In the genomic region with DNA sequence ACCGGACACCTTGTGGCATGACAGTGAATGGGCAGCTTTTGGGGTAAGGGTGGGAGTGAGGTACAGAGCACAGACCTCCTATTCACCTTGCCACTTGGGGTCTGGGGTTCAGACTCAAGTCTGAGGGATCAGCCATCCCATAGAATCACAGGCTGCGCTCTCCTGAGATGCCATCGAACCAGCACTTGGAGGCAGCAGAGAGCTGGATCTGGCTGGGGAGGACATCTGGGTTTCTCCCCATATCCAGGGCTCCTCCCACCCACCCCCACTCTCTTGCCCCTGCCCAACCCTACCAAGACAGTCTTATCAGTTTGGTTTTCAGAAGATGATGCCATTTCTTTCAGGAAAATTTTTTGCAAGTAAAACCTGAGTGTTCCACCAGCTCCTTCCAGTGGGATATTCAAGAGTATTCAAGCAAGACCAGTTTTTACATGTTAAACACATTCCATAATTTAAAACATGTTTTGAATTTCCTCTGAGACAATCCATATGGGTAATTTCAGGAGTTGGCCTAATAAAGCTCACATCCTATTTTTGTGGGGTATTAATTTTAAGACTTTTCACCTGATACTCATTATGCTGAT, we compare ENCODE assay signal across 8 cellular contexts. TPM values are rescaled to one million over a fixed set of nuclear protein-coding genes. Genes with fewer than 3 reads are reported as not detected.
DNase-seq lines count a peak whose midpoint lies in the region; ATAC-seq, FAIRE-seq and TF ChIP-seq lines count a peak whose summit lies in the region.

No MANE protein-coding gene starts in this region.

- DNase-seq in NCI-H2107 treated with DMSO at 0.1 percent for 48 hours (lab: John Stamatoyannopoulos, UW; ENCODE audit: unreplicated experiment) (peak; percentile 18), NCI-H2107 (lab: John Stamatoyannopoulos, UW) (no peak), HTR-8/SVneo (ENCODE audit: insufficient read length, low spot score) (peak; percentile 83), RWPE2 (ENCODE audit: low spot score) (no peak), choroid plexus epithelial cell (ENCODE audit: low read depth) (peak; percentile 73), HepG2 (ENCODE audit: low spot score) (peak; percentile 34), substantia nigra (lab: John Stamatoyannopoulos, UW) (peak in 47 of 49 donors; percentile 7 to 81 (median 55))

- intact Hi-C loops in HepG2 (cut with micrococcal nuclease; ENCODE audit: unreplicated experiment), result loop anchor here (1.0 kb wide), 2 partner anchors 38 to 111 kb away; no protein-coding TSS in a partner anchor

- H3K4me3 ChIP-seq in RWPE2 (ENCODE audit: severe bottlenecking), result no peak overlapping the region
- H3K4me3 ChIP-seq in choroid plexus epithelial cell (ENCODE audit: low read depth, low read length), result no peak overlapping the region
- no peak overlapping the region for H3K4me3 ChIP-seq in HepG2 (replicated peaks in 1 of 3; ENCODE audit: insufficient read depth in 1 of 3, low read depth in 2 of 3, low read length in 3 of 3)

- in situ Hi-C loops in HepG2 (cut with HindIII; ENCODE audit: extremely low pct_ligation_motif_present, low pct_unique_long_range_greater_than_20kb), result no loop called here

- no peaks in the 10 kb centered on the region for H3K36me3 ChIP-seq in RWPE2 (ENCODE audit: low read depth)
- H3K36me3 ChIP-seq in HepG2 (replicated peaks in 1 of 2; ENCODE audit: control insufficient read depth in 1 of 2, insufficient read depth in 2 of 2, low read length in 2 of 2), result no peaks in the 10 kb centered on the region

- H3K27ac ChIP-seq in RWPE2 (ENCODE audit: poor library complexity, severe bottlenecking) (no peak overlapping the region), HepG2 (ENCODE audit: extremely low read length, insufficient read depth, low read length) (no peak overlapping the region), substantia nigra (ENCODE audit: low read depth, low read length, poor library complexity, severe bottlenecking) (peak overlapping the region; percentile 20)

- TF ChIP-seq RAD21 in HepG2 (CRISPR knock-in tag; IDR thresholded peaks at IDR 0.05), result 0 out of 2 replicates have a peak, but pooled peaks have one; percentile 21

- TF ChIP-seq EP300 in HepG2 (IDR thresholded peaks at IDR 0.05; ENCODE audit: low read depth in 2 of 2, low read length in 2 of 2) (no peak), HepG2 (CRISPR knock-in tag; IDR thresholded peaks at IDR 0.05; ENCODE audit: borderline replicate concordance) (no peak)

- no peak for TF ChIP-seq POLR2A in HepG2 (IDR thresholded peaks at IDR 0.05; ENCODE audit: insufficient read depth in 1 of 2, low read depth in 2 of 2, low read length in 2 of 2)

- CTCF ChIA-PET in HepG2 (lab: Yijun Ruan, JAX; ENCODE audit: low intra/inter-chr PET ratio, low total read pairs), result interaction anchor here (1.4 kb wide), 1 partner anchor 38 kb away, joined by 8 read pairs; no protein-coding TSS in a partner anchor

- ATAC-seq in RWPE2 (ENCODE audit: low read depth) (peak; percentile 78), HepG2 (peak; percentile 95), HG03045 (IDR thresholded peaks at IDR 0.05; ENCODE audit: unreplicated experiment) (no peak)

- H3K9ac ChIP-seq in HepG2 (ENCODE audit: insufficient read depth, low read depth, low read length), result no peak overlapping the region

- FAIRE-seq in HTR-8/SVneo (lab: Jason Lieb, UNC), result peak; percentile 26
- FAIRE-seq in HepG2 (lab: Jason Lieb, UNC), result peak; percentile 75

- no TSS peak for BruUV-seq in HepG2 (replicated peaks; lab: Mats Ljungman, UMichigan)

- POLR2A ChIA-PET in HepG2 (lab: Yijun Ruan, JAX), result interaction anchor here (0.6 kb wide), 1 partner anchor 361 kb away, joined by 4 read pairs; no protein-coding TSS in a partner anchor

- no peaks in the 10 kb centered on the region for H4K20me1 ChIP-seq in HepG2 (ENCODE audit: insufficient read depth, low read length)

- H3K9me3 ChIP-seq in RWPE2 (ENCODE audit: severe bottlenecking) (no peaks in the 10 kb centered on the region), HepG2 (ENCODE audit: low read length) (no peaks in the 10 kb centered on the region)

- H2AFZ ChIP-seq in HepG2 (ENCODE audit: low read length), result no peak overlapping the region

- H3K27me3 ChIP-seq in RWPE2 (ENCODE audit: insufficient read depth, poor library complexity, severe bottlenecking) (no peaks in the 10 kb centered on the region), HepG2 (ENCODE audit: control insufficient read depth in 1 of 2, insufficient read depth in 2 of 2, low read length in 2 of 2) (0 out of 5 replicates have a peak, but pooled peaks cover 0 to 6% of the 10 kb centered on the region in 2 experiments)

- WGBS in HepG2 (ENCODE audit: low lambda C conversion rate), result 12% methylated on average over 2 of the region's 3 CpGs

- H3K4me1 ChIP-seq in RWPE2 (ENCODE audit: insufficient read depth, poor library complexity, severe bottlenecking) (no peaks in the 10 kb centered on the region), HepG2 (ENCODE audit: insufficient read depth, low read length) (no peaks in the 10 kb centered on the region)

- no peak overlapping the region for H3K4me2 ChIP-seq in HepG2 (ENCODE audit: low read depth, low read length)

- no peaks in the 10 kb centered on the region for H3K79me2 ChIP-seq in HepG2 (ENCODE audit: insufficient read depth, low read length)

- TF ChIP-seq CTCF in RWPE2 (IDR thresholded peaks at IDR 0.05; ENCODE audit: poor library complexity, severe bottlenecking) (peak; percentile 67), choroid plexus epithelial cell (conservative IDR thresholded peaks at IDR 0.05; ENCODE audit: low read depth, low read length) (peak; percentile 87), HepG2 (CRISPR knock-in tag; IDR thresholded peaks at IDR 0.05) (peak; percentile 76)

TF ChIP-seq in HepG2, 621 proteins besides CTCF, POLR2A, EP300 and RAD21 (continues in another document):
- no peak for TF ChIP-seq ZNF777 (CRISPR knock-in tag; IDR thresholded peaks at IDR 0.05)
- TF ChIP-seq XRCC5 (optimal IDR thresholded peaks at IDR 0.05; ENCODE audit: low read length), result peak; percentile 43
- TF ChIP-seq STAG1 (CRISPR knock-in tag; IDR thresholded peaks at IDR 0.05), result peak; percentile 73

RNA-seq across cellular contexts. Expression of gene TEX44, which starts 29.2 kb away (rescaled TPM):
- total RNA-seq in HepG2 (2016; rRNA removed; fragmentation: Illumina TruSeq; extraction: Trizol), result not detected in 2 replicates
- total RNA-seq in HepG2 (2016; cell fraction: cytosol; rRNA removed; fragmentation: Illumina TruSeq; extraction: Trizol; ENCODE audit: low read depth), result not detected in 2 replicates
- total RNA-seq in HepG2 (2016; cell fraction: insoluble cytoplasmic fraction; rRNA removed; fragmentation: Illumina TruSeq; extraction: Trizol), result not detected in 2 replicates
- not detected in 2 replicates for total RNA-seq in HepG2 (2016; cell fraction: membrane; rRNA removed; fragmentation: Illumina TruSeq; extraction: Trizol)
- not detected in 2 replicates for total RNA-seq in HepG2 (2016; cell fraction: nucleus; rRNA removed; fragmentation: Illumina TruSeq; extraction: Trizol)
- not detected in 2 replicates for polyA plus RNA-seq in HepG2 (2011; rRNA removed)
- not detected in 2 replicates for polyA plus RNA-seq in HepG2 (2011; cell fraction: cytosol; rRNA removed)
- not detected in 2 replicates for polyA plus RNA-seq in HepG2 (2011; cell fraction: nucleus; rRNA removed)
- not detected in 2 replicates for polyA plus RNA-seq in HepG2 (2012)
- polyA plus RNA-seq in HepG2 (2016; cell fraction: cytosol; fragmentation: Illumina TruSeq; extraction: Trizol; ENCODE audit: low read depth), result not detected in 2 replicates
- not detected in 2 replicates for polyA plus RNA-seq in HepG2 (2016; cell fraction: insoluble cytoplasmic fraction; fragmentation: Illumina TruSeq; extraction: Trizol; ENCODE audit: low read depth)
- not detected in 2 replicates for polyA plus RNA-seq in HepG2 (2016; cell fraction: membrane; fragmentation: Illumina TruSeq; extraction: Trizol; ENCODE audit: low read depth)
- not detected in 2 replicates for polyA plus RNA-seq in HepG2 (2016; cell fraction: nucleus; fragmentation: Illumina TruSeq; extraction: Trizol; ENCODE audit: insufficient read depth, low read depth)
- not detected in 2 replicates for polyA minus RNA-seq in HepG2 (2011; rRNA and poly(A)+ RNA removed; ENCODE audit: low replicate concordance)
- not detected in 2 replicates for polyA minus RNA-seq in HepG2 (2011; cell fraction: cytosol; rRNA and poly(A)+ RNA removed)
- polyA minus RNA-seq in HepG2 (2011; cell fraction: nucleus; rRNA and poly(A)+ RNA removed), result not detected in 2 replicates

RNA-seq across cellular contexts. Expression of gene NMUR1, which starts 33.2 kb away (rescaled TPM):
- total RNA-seq in HepG2 (2016; rRNA removed; fragmentation: Illumina TruSeq; extraction: Trizol), result not detected in 2 replicates
- not detected in 2 replicates for total RNA-seq in HepG2 (2016; cell fraction: cytosol; rRNA removed; fragmentation: Illumina TruSeq; extraction: Trizol; ENCODE audit: low read depth)
- total RNA-seq in HepG2 (2016; cell fraction: insoluble cytoplasmic fraction; rRNA removed; fragmentation: Illumina TruSeq; extraction: Trizol), result not detected in 2 replicates
- not detected in 2 replicates for total RNA-seq in HepG2 (2016; cell fraction: membrane; rRNA removed; fragmentation: Illumina TruSeq; extraction: Trizol)
- total RNA-seq in HepG2 (2016; cell fraction: nucleus; rRNA removed; fragmentation: Illumina TruSeq; extraction: Trizol), result not detected in 2 replicates
- not detected in 2 replicates for polyA plus RNA-seq in HepG2 (2011; rRNA removed)
- not detected in 2 replicates for polyA plus RNA-seq in HepG2 (2011; cell fraction: cytosol; rRNA removed)
- polyA plus RNA-seq in HepG2 (2011; cell fraction: nucleus; rRNA removed), result not detected in 2 replicates
- polyA plus RNA-seq in HepG2 (2012), result not detected in 2 replicates
- polyA plus RNA-seq in HepG2 (2016; cell fraction: cytosol; fragmentation: Illumina TruSeq; extraction: Trizol; ENCODE audit: low read depth), result not detected in 2 replicates
- polyA plus RNA-seq in HepG2 (2016; cell fraction: insoluble cytoplasmic fraction; fragmentation: Illumina TruSeq; extraction: Trizol; ENCODE audit: low read depth), result not detected in 2 replicates
- not detected in 2 replicates for polyA plus RNA-seq in HepG2 (2016; cell fraction: membrane; fragmentation: Illumina TruSeq; extraction: Trizol; ENCODE audit: low read depth)
- not detected in 2 replicates for polyA plus RNA-seq in HepG2 (2016; cell fraction: nucleus; fragmentation: Illumina TruSeq; extraction: Trizol; ENCODE audit: insufficient read depth, low read depth)
- polyA minus RNA-seq in HepG2 (2011; rRNA and poly(A)+ RNA removed; ENCODE audit: low replicate concordance), result not detected in 2 replicates
- not detected in 2 replicates for polyA minus RNA-seq in HepG2 (2011; cell fraction: cytosol; rRNA and poly(A)+ RNA removed)
- not detected in 2 replicates for polyA minus RNA-seq in HepG2 (2011; cell fraction: nucleus; rRNA and poly(A)+ RNA removed)

Comparison
In these comparisons a context has a peak if more than half of its experiments do, and no peak if none do; other contexts are left out.
1. DNase-seq: peak in NCI-H2107 treated with DMSO at 0.1 percent for 48 hours (single experiment), HTR-8/SVneo (single experiment), choroid plexus epithelial cell (single experiment), HepG2 (single experiment) and substantia nigra (47 of 49); none in NCI-H2107 (single experiment) and RWPE2 (single experiment).
2. Peak in every context shown above with its lines, with median percentiles within 50 percentile points of each other: CTCF ChIP-seq.